ENCODE assay signal across 10 cellular contexts in the genomic region with DNA sequence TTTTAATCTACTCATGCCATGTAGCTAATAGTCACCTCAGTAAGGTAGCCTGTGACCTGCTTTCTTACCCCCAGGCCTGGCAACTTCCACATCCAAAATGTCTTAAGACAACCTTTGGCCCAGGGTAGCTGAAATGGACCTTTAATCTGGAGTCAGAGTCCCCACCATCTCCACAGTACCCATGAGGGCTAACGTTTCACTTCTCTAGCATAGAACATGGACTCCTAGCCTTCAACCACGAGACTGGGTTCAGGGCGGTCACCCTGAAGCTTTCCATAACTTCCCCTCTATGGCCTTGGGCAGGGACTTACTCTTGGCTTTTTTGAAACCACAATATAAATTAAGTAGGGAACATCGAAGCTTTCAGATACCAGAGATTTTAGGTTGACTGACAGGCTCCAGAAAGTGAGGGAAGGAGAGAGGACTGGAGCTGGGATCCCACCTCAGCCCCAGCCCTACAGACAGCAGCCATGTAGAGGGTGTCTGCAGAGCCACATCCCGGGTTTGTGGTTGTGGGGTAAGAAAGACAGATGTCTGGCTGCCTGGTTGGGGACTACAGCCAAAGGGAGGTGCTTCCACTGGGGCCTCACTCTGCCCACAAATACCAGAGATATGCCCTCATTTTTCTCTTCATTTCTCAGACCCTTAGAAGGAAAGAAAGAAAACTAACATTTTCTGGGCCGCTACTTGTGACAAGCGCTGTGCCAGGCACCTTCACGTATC. TPM values are rescaled to one million over a fixed set of nuclear protein-coding genes. Genes with fewer than 3 reads are reported as not detected.
A peak's percentile ranks its signal among the peaks of the same experiment; 100 is the strongest.
DNase-seq lines count a peak whose midpoint lies in the region; ATAC-seq, FAIRE-seq and TF ChIP-seq lines count a peak whose summit lies in the region.
"Had no signal": no experiment of that assay in that cellular context is flagged by ENCODE, and none has a peak within 500 bp of the region (broad histone marks: within the 10 kb centered on the region; RNA-seq: fewer than 3 reads in every experiment).

No MANE protein-coding gene starts in this region.

- peaks cover 5 to 8% of the 10 kb centered on the region in 2 experiments for H3K36me3 ChIP-seq in SK-N-SH (replicated peaks in 1 of 2; ENCODE audit: control insufficient read depth in 1 of 2, insufficient read depth in 2 of 2, low read length in 1 of 2)
- H3K36me3 ChIP-seq in gastroesophageal sphincter: peaks cover 0 to 23% of the 10 kb centered on the region in 2 donors
- peaks cover 13 to 28% (median 19%) of the 10 kb centered on the region in 4 donors for H3K36me3 ChIP-seq in stomach

- peaks cover 38% of the 10 kb centered on the region for H4K20me1 ChIP-seq in SK-N-SH (ENCODE audit: insufficient read depth)

- ATAC-seq in SK-N-SH treated with all-trans-retinoic acid at 6 μM for 48 hours (no peak), gastroesophageal sphincter (no peak), GM18861 (IDR thresholded peaks at IDR 0.05; ENCODE audit: unreplicated experiment) (no peak)

- no peaks in the 10 kb centered on the region for H3K27me3 Mint-ChIP-seq in activated CD4-positive, alpha-beta memory T cell treated with anti-CD3 and anti-CD28 coated beads for 36 hours

- POLR2A ChIA-PET in SK-N-SH (lab: Yijun Ruan, JAX): interaction anchor here (0.7 kb wide), 1 partner anchor 11 kb away, joined by 3 read pairs; no protein-coding TSS in a partner anchor
- POLR2A ChIA-PET in activated CD4-positive, alpha-beta memory T cell treated with anti-CD3 and anti-CD28 coated beads for 36 hours (lab: Charles Lee): interaction anchor here (0.7 to 1.6 kb wide), 3 partner anchors 9 to 14 kb away, joined by 3 to 5 read pairs (median 3); no protein-coding TSS in a partner anchor

- DNase-seq in SK-N-SH: no peak
- DNase-seq in activated CD4-positive, alpha-beta memory T cell treated with anti-CD3 and anti-CD28 coated beads for 36 hours: peak; percentile 63
- no peak for DNase-seq in stomach
- no peak for DNase-seq in midbrain (lab: John Stamatoyannopoulos, UW)
- no peak for DNase-seq in H54 (ENCODE audit: insufficient read length, low spot score)
- DNase-seq: NCI-H446 treated with DMSO at 0.1 percent for 48 hours had no signal

- H3K4me3 ChIP-seq in SK-N-SH (ENCODE audit: low read depth in 2 of 2, low read length in 1 of 2) (peak overlapping the region in 1 of 2 experiments; percentile 79; a peak in 1 of 4 replicates), gastroesophageal sphincter (peak overlapping the region; percentile 67 to 78), stomach (peak overlapping the region; percentile 96 to 98 (median 96))

- no peaks in the 10 kb centered on the region for H3K9me3 ChIP-seq in SK-N-SH
- H3K9me3 ChIP-seq in gastroesophageal sphincter: no peaks in the 10 kb centered on the region
- H3K9me3 ChIP-seq in stomach: no peaks in the 10 kb centered on the region

- peaks cover 18% of the 10 kb centered on the region for H3F3A ChIP-seq in SK-N-SH (replicated peaks; ENCODE audit: insufficient read depth)

- peak overlapping the region; percentile 95 for H3K4me2 ChIP-seq in SK-N-SH

- H3K4me3 Mint-ChIP-seq in activated CD4-positive, alpha-beta memory T cell treated with anti-CD3 and anti-CD28 coated beads for 36 hours: peak overlapping the region; percentile 83

- no peak overlapping the region for H2AFZ ChIP-seq in SK-N-SH (ENCODE audit: low read depth)

- intact Hi-C loops in activated CD4-positive, alpha-beta memory T cell treated with anti-CD3 and anti-CD28 coated beads for 36 hours (cut with micrococcal nuclease): loop anchor here (1.0 kb wide), 1 partner anchor 23 kb away; no protein-coding TSS in a partner anchor
- intact Hi-C loops in stomach (cut with DNase I; ENCODE audit: low total_unique reads): no loop called here

- H3K27me3 ChIP-seq in SK-N-SH (ENCODE audit: insufficient read depth): no peaks in the 10 kb centered on the region
- H3K27me3 ChIP-seq in gastroesophageal sphincter: no peaks in the 10 kb centered on the region
- no peaks in the 10 kb centered on the region for H3K27me3 ChIP-seq in stomach

- peak overlapping the region; percentile 78 for H3K27ac Mint-ChIP-seq in activated CD4-positive, alpha-beta memory T cell treated with anti-CD3 and anti-CD28 coated beads for 36 hours

- no peak for TF ChIP-seq POLR2A in gastroesophageal sphincter (IDR thresholded peaks at IDR 0.05)
- no peak for TF ChIP-seq POLR2A in stomach (IDR thresholded peaks at IDR 0.05)
- no peak for TF ChIP-seq POLR2A in H54 (IDR thresholded peaks at IDR 0.05; ENCODE audit: low read depth, low read length)

- TF ChIP-seq RAD21 in SK-N-SH (IDR thresholded peaks at IDR 0.05; ENCODE audit: low read length): no peak

- TF ChIP-seq CTCF in SK-N-SH (IDR thresholded peaks at IDR 0.05) (no peak), gastroesophageal sphincter (IDR thresholded peaks at IDR 0.05) (no peak), stomach (IDR thresholded peaks at IDR 0.05) (no peak)

- peaks cover 7% of the 10 kb centered on the region for H3K36me3 Mint-ChIP-seq in activated CD4-positive, alpha-beta memory T cell treated with anti-CD3 and anti-CD28 coated beads for 36 hours

- CTCF ChIA-PET in SK-N-SH (lab: Yijun Ruan, JAX): interaction anchor here (0.6 to 7.7 kb wide), 3 partner anchors 13 to 63 kb away, joined by 3 to 42 read pairs (median 3); partner anchors contain the start of genes CASTOR1 and RNF215
- CTCF ChIA-PET in activated CD4-positive, alpha-beta memory T cell treated with anti-CD3 and anti-CD28 coated beads for 36 hours (lab: Charles Lee): interaction anchor here (1.0 to 11.4 kb wide), 4 partner anchors 8 to 63 kb away, joined by 4 to 117 read pairs (median 8); partner anchors contain the start of genes CASTOR1 and RNF215

- no peak for TF ChIP-seq EP300 in SK-N-SH (IDR thresholded peaks at IDR 0.05; ENCODE audit: borderline replicate concordance in 1 of 2, low read depth in 1 of 2, low read length in 1 of 2)
- no peak for TF ChIP-seq EP300 in gastroesophageal sphincter (IDR thresholded peaks at IDR 0.05)
- no peak for TF ChIP-seq EP300 in stomach (IDR thresholded peaks at IDR 0.05)

- peaks cover 66% of the 10 kb centered on the region for H3K4me1 Mint-ChIP-seq in activated CD4-positive, alpha-beta memory T cell treated with anti-CD3 and anti-CD28 coated beads for 36 hours (ENCODE audit: low read depth)

- H3K79me2 ChIP-seq in SK-N-SH (ENCODE audit: insufficient read depth): peaks cover 41% of the 10 kb centered on the region

- H3K9me2 ChIP-seq in SK-N-SH: no peaks in the 10 kb centered on the region

- H3K9ac ChIP-seq in SK-N-SH: no peak overlapping the region

- WGBS in SK-N-SH (ENCODE audit: low lambda C conversion rate): 88% methylated on average over 8 of the region's 8 CpGs
- WGBS in gastroesophageal sphincter (ENCODE audit: low coverage in 1 of 2), 2 donors: 25 to 55% methylated on average over 2 to 5 of the region's 8 CpGs
- WGBS in stomach, 5 donors: 52 to 68% (median 55%) methylated on average over 8 of the region's 8 CpGs

- H3K27ac ChIP-seq in SK-N-SH (ENCODE audit: low read depth in 2 of 2, low read length in 1 of 2) (no peak overlapping the region; a peak in 1 of 4 replicates), gastroesophageal sphincter (peak overlapping the region; percentile 32 to 93 (median 86)), stomach (peak overlapping the region; percentile 48 to 94 (median 91))

- H3K4me1 ChIP-seq in SK-N-SH (ENCODE audit: control insufficient read depth in 1 of 2, insufficient read depth in 2 of 2, low read depth in 1 of 2, low read length in 1 of 2): peaks cover 0 to 25% of the 10 kb centered on the region in 2 experiments; a peak in 2 of 4 replicates
- H3K4me1 ChIP-seq in gastroesophageal sphincter: peaks cover 0 to 80% (median 50%) of the 10 kb centered on the region in 3 donors
- peaks cover 54 to 88% (median 74%) of the 10 kb centered on the region in 4 donors for H3K4me1 ChIP-seq in stomach

- no peak for FAIRE-seq in H54 (lab: Jason Lieb, UNC)
- FAIRE-seq: A204.1 had no signal

- H3K9me3 Mint-ChIP-seq in activated CD4-positive, alpha-beta memory T cell treated with anti-CD3 and anti-CD28 coated beads for 36 hours: no peaks in the 10 kb centered on the region

RNA-seq across cellular contexts. Expression of gene TBC1D10A, which starts 2.6 kb away (rescaled TPM):
- polyA plus RNA-seq in SK-N-SH (2012; rRNA removed) (15.3 and 16.5 TPM in 2 replicates), stomach (10 to 100 TPM; 14.2 to 24.5 (median 20.3) TPM)
- 6.5 and 9.7 TPM in 2 replicates for polyA plus RNA-seq in SK-N-SH (2012; cell fraction: cytosol; rRNA removed)
- 27.1 and 28.3 TPM in 2 replicates for polyA plus RNA-seq in SK-N-SH (2012; cell fraction: nucleus; rRNA removed)
- 10 to 100 TPM; 28.9 to 29.0 TPM for total RNA-seq in activated CD4-positive, alpha-beta memory T cell treated with anti-CD3 and anti-CD28 coated beads for 36 hours
- total RNA-seq in gastroesophageal sphincter (10 to 100 TPM; 25.3 to 30.8 (median 26.0) TPM), stomach (10 to 100 TPM in 3 of 5 donors, 1 to 10 TPM in 2; 2.2 to 23.2 (median 16.3) TPM)

RNA-seq across cellular contexts. Expression of gene SF3A1, which starts 32.5 kb away (rescaled TPM):
- polyA plus RNA-seq in SK-N-SH (2012; rRNA removed): 37.5 and 75.2 TPM in 2 replicates
- 57.9 and 75.1 TPM in 2 replicates for polyA plus RNA-seq in SK-N-SH (2012; cell fraction: cytosol; rRNA removed)
- 121 and 150 TPM in 2 replicates for polyA plus RNA-seq in SK-N-SH (2012; cell fraction: nucleus; rRNA removed)
- total RNA-seq in activated CD4-positive, alpha-beta memory T cell treated with anti-CD3 and anti-CD28 coated beads for 36 hours: 100 to 1,000 TPM; 255 to 273 TPM
- 10 to 100 TPM; 46.1 to 80.8 (median 63.7) TPM for total RNA-seq in gastroesophageal sphincter
- 100 to 1,000 TPM in 1 of 5 donors, 10 to 100 TPM in 4; 30.3 to 316 (median 38.8) TPM for total RNA-seq in stomach
- polyA plus RNA-seq in stomach: 10 to 100 TPM; 13.6 to 15.6 (median 15.0) TPM

RNA-seq across cellular contexts. Expression of gene CCDC157, which starts 32.6 kb away (rescaled TPM):
- 5.8 and 7.9 TPM in 2 replicates for polyA plus RNA-seq in SK-N-SH (2012; rRNA removed)
- polyA plus RNA-seq in SK-N-SH (2012; cell fraction: cytosol; rRNA removed): 3.3 and 5.5 TPM in 2 replicates
- 8.3 and 9.8 TPM in 2 replicates for polyA plus RNA-seq in SK-N-SH (2012; cell fraction: nucleus; rRNA removed)
- total RNA-seq in activated CD4-positive, alpha-beta memory T cell treated with anti-CD3 and anti-CD28 coated beads for 36 hours: 1 to 10 TPM; 2.1 to 2.9 TPM
- total RNA-seq in gastroesophageal sphincter: 1 to 10 TPM in 3 of 4 donors, under 1 TPM in 1; 0.99 to 1.9 (median 1.5) TPM
- total RNA-seq in stomach: 1 to 10 TPM in 3 of 5 donors, under 1 TPM in 1, not detected in 1; 0.73 to 9.0 (median 3.0) TPM
- 1 to 10 TPM; 1.7 to 3.7 (median 1.9) TPM for polyA plus RNA-seq in stomach

RNA-seq across cellular contexts. Expression of gene CASTOR1, which starts 34.9 kb away (rescaled TPM):
- polyA plus RNA-seq in SK-N-SH (2012; rRNA removed) (14.4 and 17.4 TPM in 2 replicates), stomach (10 to 100 TPM in 1 of 3 donors, 1 to 10 TPM in 2; 6.6 to 17.0 (median 7.3) TPM)
- polyA plus RNA-seq in SK-N-SH (2012; cell fraction: cytosol; rRNA removed): 4.5 and 8.5 TPM in 2 replicates
- 29.2 and 38.1 TPM in 2 replicates for polyA plus RNA-seq in SK-N-SH (2012; cell fraction: nucleus; rRNA removed)
- 1 to 10 TPM; 3.6 to 4.0 TPM for total RNA-seq in activated CD4-positive, alpha-beta memory T cell treated with anti-CD3 and anti-CD28 coated beads for 36 hours
- total RNA-seq in gastroesophageal sphincter (10 to 100 TPM; 12.9 to 17.1 (median 16.2) TPM), stomach (10 to 100 TPM in 1 of 5 donors, 1 to 10 TPM in 4; 1.2 to 57.8 (median 3.7) TPM)

RNA-seq across cellular contexts. Expression of gene OSM, which starts 57.5 kb away (rescaled TPM):
- polyA plus RNA-seq in SK-N-SH (2012; rRNA removed): not detected in 2 replicates
- polyA plus RNA-seq in SK-N-SH (2012; cell fraction: cytosol; rRNA removed): not detected in 2 replicates
- 0.02 and 0.12 TPM in 2 replicates for polyA plus RNA-seq in SK-N-SH (2012; cell fraction: nucleus; rRNA removed)
- 10 to 100 TPM; 39.6 to 41.2 TPM for total RNA-seq in activated CD4-positive, alpha-beta memory T cell treated with anti-CD3 and anti-CD28 coated beads for 36 hours
- total RNA-seq in gastroesophageal sphincter: 1 to 10 TPM in 2 of 4 donors, not detected in 2; 4.1 to 7.7 TPM
- total RNA-seq in stomach: 1 to 10 TPM in 1 of 5 donors, not detected in 4; 1.3 TPM
- polyA plus RNA-seq in stomach: 10 to 100 TPM in 1 of 3 donors, 1 to 10 TPM in 1, under 1 TPM in 1; 0.33 to 22.7 (median 1.1) TPM

Comparison
In these comparisons a context has a peak if more than half of its experiments do, and no peak if none do; other contexts are left out.
1. H3K27ac ChIP-seq: peak in gastroesophageal sphincter (4 of 4) and stomach (5 of 5); none in SK-N-SH (0 of 2).